9 cellular contexts compared by ENCODE assay signal in genomic region chr17:40541873-40542561, GRCh38. TPM values are rescaled to one million over a fixed set of nuclear protein-coding genes. Genes with fewer than 3 reads are reported as not detected.
DNase-seq lines count a peak whose midpoint lies in the region; ATAC-seq and TF ChIP-seq lines count a peak whose summit lies in the region.
"Had no signal": no experiment of that assay in that cellular context is flagged by ENCODE, and none has a peak within 500 bp of the region (broad histone marks: within the 10 kb centered on the region; RNA-seq: fewer than 3 reads in every experiment).

No MANE protein-coding gene starts in this region.

- peak overlapping the region; percentile 99 for H3K27ac Mint-ChIP-seq in activated naive CD8-positive, alpha-beta T cell treated with anti-CD3 and anti-CD28 coated beads, Interleukin-2, amount 50 U/mL, for 24 hours
- H3K27ac Mint-ChIP-seq in immature natural killer cell = peak overlapping the region; percentile 75 to 96 (median 92)

- H3K36me3 ChIP-seq in KOPT-K1 (ENCODE audit: insufficient read depth, low read length) (no peaks in the 10 kb centered on the region), smooth muscle cell (ENCODE audit: low read depth) (no peaks in the 10 kb centered on the region)

- no peaks in the 10 kb centered on the region for H3K27me3 ChIP-seq in smooth muscle cell (ENCODE audit: low read depth)

- H3K27ac ChIP-seq in KOPT-K1 (ENCODE audit: low read depth, low read length, poor library complexity, severe bottlenecking) = peak overlapping the region; percentile 77
- H3K27ac ChIP-seq in smooth muscle cell (ENCODE audit: low read depth) = peak overlapping the region; percentile 98

- H3K9me3 ChIP-seq in KOPT-K1 (ENCODE audit: insufficient read depth, low read length, poor library complexity, severe bottlenecking) = no peaks in the 10 kb centered on the region
- no peaks in the 10 kb centered on the region for H3K9me3 ChIP-seq in smooth muscle cell (replicated peaks; ENCODE audit: low read depth)

- peak overlapping the region; percentile 73 for H3K4me3 Mint-ChIP-seq in activated naive CD8-positive, alpha-beta T cell treated with anti-CD3 and anti-CD28 coated beads, Interleukin-2, amount 50 U/mL, for 24 hours
- peak overlapping the region; percentile 71 to 82 (median 77) for H3K4me3 Mint-ChIP-seq in immature natural killer cell

- 68% methylated on average over 17 of the region's 18 CpGs for WGBS in smooth muscle cell (ENCODE audit: low lambda C conversion rate)

- peak overlapping the region; percentile 90 for H3K9ac ChIP-seq in smooth muscle cell (ENCODE audit: low read depth)

- DNase-seq in activated naive CD8-positive, alpha-beta T cell treated with anti-CD3 and anti-CD28 coated beads, Interleukin-2, amount 50 U/mL, for 24 hours = peak; percentile 42
- DNase-seq in immature natural killer cell = no peak
- DNase-seq in smooth muscle cell (lab: John Stamatoyannopoulos, UW; ENCODE audit: unreplicated experiment) = no peak
- no peak for DNase-seq in GM20000 (ENCODE audit: low spot score)
- no peak for DNase-seq in SW 1271 (lab: John Stamatoyannopoulos, UW)

- TF ChIP-seq CTCF in smooth muscle cell (IDR thresholded peaks at IDR 0.05; ENCODE audit: borderline replicate concordance, insufficient read depth, poor library complexity, severe bottlenecking) (no peak), GM20000 (IDR thresholded peaks at IDR 0.05; ENCODE audit: extremely low read depth, missing control alignments) (no peak)

- peak overlapping the region; percentile 20 for H2AFZ ChIP-seq in smooth muscle cell (ENCODE audit: low read depth)

- H3K4me3 ChIP-seq in smooth muscle cell = no peak overlapping the region

- H3K4me2 ChIP-seq in smooth muscle cell = peak overlapping the region; percentile 67

- H3K79me2 ChIP-seq in smooth muscle cell (ENCODE audit: low read depth) = no peaks in the 10 kb centered on the region

- H3K36me3 Mint-ChIP-seq in activated naive CD8-positive, alpha-beta T cell treated with anti-CD3 and anti-CD28 coated beads, Interleukin-2, amount 50 U/mL, for 24 hours (ENCODE audit: low read depth) = no peaks in the 10 kb centered on the region
- no peaks in the 10 kb centered on the region for H3K36me3 Mint-ChIP-seq in immature natural killer cell

- no peaks in the 10 kb centered on the region for H3K27me3 Mint-ChIP-seq in activated naive CD8-positive, alpha-beta T cell treated with anti-CD3 and anti-CD28 coated beads, Interleukin-2, amount 50 U/mL, for 24 hours
- H3K27me3 Mint-ChIP-seq in immature natural killer cell (ENCODE audit: low read depth in 3 of 3) = peaks cover 18 to 30% (median 27%) of the 10 kb centered on the region in 3 donors

- H4K20me1 ChIP-seq in smooth muscle cell (ENCODE audit: low read depth) = no peaks in the 10 kb centered on the region

- peaks cover 4% of the 10 kb centered on the region for H3F3A ChIP-seq in smooth muscle cell (ENCODE audit: low read depth)

- H3K4me1 ChIP-seq in smooth muscle cell (ENCODE audit: low read depth) = peaks cover 6% of the 10 kb centered on the region

- H3K4me1 Mint-ChIP-seq in activated naive CD8-positive, alpha-beta T cell treated with anti-CD3 and anti-CD28 coated beads, Interleukin-2, amount 50 U/mL, for 24 hours = peaks cover 91% of the 10 kb centered on the region
- H3K4me1 Mint-ChIP-seq in immature natural killer cell = peaks cover 55 to 65% of the 10 kb centered on the region in 2 donors

- ATAC-seq in activated naive CD8-positive, alpha-beta T cell treated with anti-CD3 and anti-CD28 coated beads, Interleukin-2, amount 50 U/mL, for 24 hours = peak; percentile 1
- ATAC-seq in GM19395 (IDR thresholded peaks at IDR 0.05; ENCODE audit: unreplicated experiment) (no peak), HG02884 (IDR thresholded peaks at IDR 0.05; ENCODE audit: unreplicated experiment) (no peak)

- no peaks in the 10 kb centered on the region for H3K9me3 Mint-ChIP-seq in activated naive CD8-positive, alpha-beta T cell treated with anti-CD3 and anti-CD28 coated beads, Interleukin-2, amount 50 U/mL, for 24 hours
- no peaks in the 10 kb centered on the region for H3K9me3 Mint-ChIP-seq in immature natural killer cell

RNA-seq across cellular contexts. Expression of gene CCR7, which starts 23.3 kb away (rescaled TPM):
- 10 to 100 TPM; 29.6 to 50.9 (median 43.2) TPM for polyA plus RNA-seq in immature natural killer cell
- not detected in 2 replicates for total RNA-seq in smooth muscle cell
- not detected in 2 replicates for polyA plus RNA-seq in smooth muscle cell
- total RNA-seq: epithelial cell of proximal tubule had no signal

RNA-seq across cellular contexts. Expression of gene TNS4, which starts 40.6 kb away (rescaled TPM):
- polyA plus RNA-seq in immature natural killer cell = under 1 TPM in 1 of 3 donors, not detected in 2; 0.12 TPM
- 0.63 and 1.2 TPM in 2 replicates for total RNA-seq in smooth muscle cell
- 0.13 and 3.3 TPM in 2 replicates for polyA plus RNA-seq in smooth muscle cell
- total RNA-seq: epithelial cell of proximal tubule had no signal

Comparison
In these comparisons a context has a peak if more than half of its experiments do, and no peak if none do; other contexts are left out.
1. RNA of gene CCR7, which starts 23.3 kb away (polyA plus RNA-seq): 29.6 to 50.9 TPM in immature natural killer cell; not detected in smooth muscle cell; every median in the first group is over 10 times any median in the second.